In the genomic region with DNA sequence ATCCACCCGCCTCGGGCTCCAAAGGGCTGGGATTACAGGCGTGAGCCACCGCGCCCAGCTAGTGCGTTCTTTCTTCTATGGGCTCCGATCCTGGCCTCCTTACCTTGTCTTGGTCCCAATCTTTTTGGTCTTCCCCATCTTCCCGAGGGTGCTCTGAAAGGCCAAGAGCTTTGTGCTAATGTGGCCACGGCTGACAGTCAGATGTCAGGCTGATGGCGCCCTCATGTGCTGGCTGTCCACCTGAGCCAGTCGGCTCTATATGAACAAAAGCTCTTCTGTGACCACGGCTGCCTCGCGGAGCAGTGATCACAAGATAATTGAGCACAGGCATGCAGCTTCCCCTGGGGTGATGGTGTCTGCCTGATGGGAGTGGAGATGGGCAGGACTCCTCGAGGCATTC, we compare ENCODE assay signal across 12 cellular contexts. TPM values are rescaled to one million over a fixed set of nuclear protein-coding genes. Genes with fewer than 3 reads are reported as not detected.
DNase-seq lines count a peak whose midpoint lies in the region; ATAC-seq and TF ChIP-seq lines count a peak whose summit lies in the region.
"Had no signal": no experiment of that assay in that cellular context is flagged by ENCODE, and none has a peak within 500 bp of the region (broad histone marks: within the 10 kb centered on the region; RNA-seq: fewer than 3 reads in every experiment).

No MANE protein-coding gene starts in this region.

- H3K36me3 ChIP-seq in endodermal cell (ENCODE audit: control insufficient read depth, insufficient read depth, low read length): peaks cover 28% of the 10 kb centered on the region

- H3K27me3 ChIP-seq in endodermal cell (ENCODE audit: control insufficient read depth, insufficient read depth, low read length, poor library complexity, severe bottlenecking): no peaks in the 10 kb centered on the region
- H3K27me3 ChIP-seq: ascending aorta had no signal

- CTCF ChIA-PET in activated CD8-positive, alpha-beta T cell treated with anti-CD3 and anti-CD28 coated beads for 36 hours (lab: Charles Lee): interaction anchor here (1.0 to 9.0 kb wide), 7 partner anchors 49 to 163 kb away, joined by 3 to 198 read pairs (median 5); no protein-coding TSS in a partner anchor
- CTCF ChIA-PET in activated CD8-positive, alpha-beta T cell treated with anti-CD3 and anti-CD28 coated beads, Interleukin-2, amount 10 ng/mL, durations not matched to agents 7 days and 5 days (lab: Charles Lee): interaction anchor here (1.2 to 8.9 kb wide), 4 partner anchors 23 to 118 kb away, joined by 3 to 81 read pairs (median 8); no protein-coding TSS in a partner anchor

- no peak for ATAC-seq in activated CD8-positive, alpha-beta T cell treated with anti-CD3 and anti-CD28 coated beads for 36 hours
- ATAC-seq in activated CD8-positive, alpha-beta T cell treated with anti-CD3 and anti-CD28 coated beads, Interleukin-2, amount 10 ng/mL, durations not matched to agents 7 days and 5 days: no peak
- ATAC-seq in GM19035 (IDR thresholded peaks at IDR 0.05; ENCODE audit: unreplicated experiment) (no peak), omental fat pad (ENCODE audit: low FRiP score) (no peak)

- no peaks in the 10 kb centered on the region for H3K4me1 ChIP-seq in endodermal cell (ENCODE audit: control insufficient read depth, insufficient read depth, low read length)
- H3K4me1 ChIP-seq: ascending aorta had no signal

- no peaks in the 10 kb centered on the region for H3K4me1 Mint-ChIP-seq in activated CD8-positive, alpha-beta T cell treated with anti-CD3 and anti-CD28 coated beads for 36 hours (ENCODE audit: low read depth)
- H3K4me1 Mint-ChIP-seq in activated CD8-positive, alpha-beta T cell treated with anti-CD3 and anti-CD28 coated beads, Interleukin-2, amount 10 ng/mL, durations not matched to agents 7 days and 5 days (ENCODE audit: low read depth): peaks cover 2% of the 10 kb centered on the region
- H3K4me1 Mint-ChIP-seq in endodermal cell (no peaks in the 10 kb centered on the region), type B pancreatic cell (ENCODE audit: unreplicated experiment) (peaks cover 5% of the 10 kb centered on the region)

- 88 to 90% methylated on average over 14 to 15 of the region's 15 CpGs for WGBS in endodermal cell (ENCODE audit: insufficient coverage in 1 of 2, insufficient read length in 1 of 2), 2 experiments

- no peak overlapping the region for H3K27ac Mint-ChIP-seq in activated CD8-positive, alpha-beta T cell treated with anti-CD3 and anti-CD28 coated beads for 36 hours
- H3K27ac Mint-ChIP-seq in activated CD8-positive, alpha-beta T cell treated with anti-CD3 and anti-CD28 coated beads, Interleukin-2, amount 10 ng/mL, durations not matched to agents 7 days and 5 days: no peak overlapping the region
- H3K27ac Mint-ChIP-seq in endodermal cell (no peak overlapping the region), type B pancreatic cell (peak overlapping the region; percentile 66)

- peaks cover 4% of the 10 kb centered on the region for H3K27me3 Mint-ChIP-seq in activated CD8-positive, alpha-beta T cell treated with anti-CD3 and anti-CD28 coated beads for 36 hours
- H3K27me3 Mint-ChIP-seq in activated CD8-positive, alpha-beta T cell treated with anti-CD3 and anti-CD28 coated beads, Interleukin-2, amount 10 ng/mL, durations not matched to agents 7 days and 5 days (ENCODE audit: low read depth): peaks cover 5% of the 10 kb centered on the region
- no peaks in the 10 kb centered on the region for H3K27me3 Mint-ChIP-seq in endodermal cell (ENCODE audit: insufficient read depth)
- H3K27me3 Mint-ChIP-seq in type B pancreatic cell: no peaks in the 10 kb centered on the region

- H3K4me3 ChIP-seq in endodermal cell (ENCODE audit: low read length): no peak overlapping the region
- H3K4me3 ChIP-seq: ascending aorta had no signal

- H3K9me3 Mint-ChIP-seq in activated CD8-positive, alpha-beta T cell treated with anti-CD3 and anti-CD28 coated beads for 36 hours: no peaks in the 10 kb centered on the region
- H3K9me3 Mint-ChIP-seq in activated CD8-positive, alpha-beta T cell treated with anti-CD3 and anti-CD28 coated beads, Interleukin-2, amount 10 ng/mL, durations not matched to agents 7 days and 5 days (ENCODE audit: insufficient read depth): no peaks in the 10 kb centered on the region
- H3K9me3 Mint-ChIP-seq in endodermal cell: peaks cover 38% of the 10 kb centered on the region
- no peaks in the 10 kb centered on the region for H3K9me3 Mint-ChIP-seq in type B pancreatic cell

- H3K4me3 Mint-ChIP-seq in activated CD8-positive, alpha-beta T cell treated with anti-CD3 and anti-CD28 coated beads for 36 hours: no peak overlapping the region
- H3K4me3 Mint-ChIP-seq in activated CD8-positive, alpha-beta T cell treated with anti-CD3 and anti-CD28 coated beads, Interleukin-2, amount 10 ng/mL, durations not matched to agents 7 days and 5 days: no peak overlapping the region
- H3K4me3 Mint-ChIP-seq in endodermal cell: no peak overlapping the region
- H3K4me3 Mint-ChIP-seq in type B pancreatic cell: no peak overlapping the region

- no peaks in the 10 kb centered on the region for H3K9me3 ChIP-seq in endodermal cell (ENCODE audit: control insufficient read depth, low read length)
- H3K9me3 ChIP-seq: ascending aorta had no signal

- peak; percentile 44 for DNase-seq in activated CD8-positive, alpha-beta T cell treated with anti-CD3 and anti-CD28 coated beads for 36 hours
- no peak for DNase-seq in activated CD8-positive, alpha-beta T cell treated with anti-CD3 and anti-CD28 coated beads, Interleukin-2, amount 10 ng/mL, durations not matched to agents 7 days and 5 days
- DNase-seq in NCI-H69 (lab: John Stamatoyannopoulos, UW) (peak; percentile 64), endodermal cell (peak; percentile 81), type B pancreatic cell (ENCODE audit: extremely low spot score, unreplicated experiment) (no peak), GOT3 (lab: John Stamatoyannopoulos, UW) (no peak), omental fat pad (ENCODE audit: low spot score) (no peak)
- DNase-seq: DMS79 treated with DMSO at 0.1 percent for 48 hours; stimulated activated CD4-positive, alpha-beta T cell treated with anti-CD3 and anti-CD28 coated beads, Interleukin-1b, Interleukin-23, amount 100 ng/mL, for 48 hours; T-helper 1 cell had no signal

- intact Hi-C loops in activated CD8-positive, alpha-beta T cell treated with anti-CD3 and anti-CD28 coated beads for 36 hours (cut with micrococcal nuclease): no loop called here

- H3K9ac ChIP-seq in endodermal cell (ENCODE audit: extremely low read depth, low read length, poor library complexity, severe bottlenecking): no peak overlapping the region

- no peak for TF ChIP-seq CTCF in activated CD8-positive, alpha-beta T cell treated with anti-CD3 and anti-CD28 coated beads for 36 hours (IDR thresholded peaks at IDR 0.05)
- TF ChIP-seq CTCF in endodermal cell (conservative IDR thresholded peaks at IDR 0.05) (peak; percentile 53), type B pancreatic cell (conservative IDR thresholded peaks at IDR 0.05) (no peak), omental fat pad (IDR thresholded peaks at IDR 0.05) (no peak)

- H3K36me3 Mint-ChIP-seq in activated CD8-positive, alpha-beta T cell treated with anti-CD3 and anti-CD28 coated beads for 36 hours (ENCODE audit: low read depth): no peaks in the 10 kb centered on the region
- no peaks in the 10 kb centered on the region for H3K36me3 Mint-ChIP-seq in activated CD8-positive, alpha-beta T cell treated with anti-CD3 and anti-CD28 coated beads, Interleukin-2, amount 10 ng/mL, durations not matched to agents 7 days and 5 days (ENCODE audit: low read depth)
- H3K36me3 Mint-ChIP-seq in endodermal cell (ENCODE audit: low read depth) (peaks cover 50% of the 10 kb centered on the region), type B pancreatic cell (peaks cover 9% of the 10 kb centered on the region)

- no peak overlapping the region for H3K27ac ChIP-seq in endodermal cell (ENCODE audit: low read depth, low read length)
- H3K27ac ChIP-seq: ascending aorta had no signal

- POLR2A ChIA-PET in activated CD8-positive, alpha-beta T cell treated with anti-CD3 and anti-CD28 coated beads for 36 hours (lab: Charles Lee): no interaction called here
- POLR2A ChIA-PET in activated CD8-positive, alpha-beta T cell treated with anti-CD3 and anti-CD28 coated beads, Interleukin-2, amount 10 ng/mL, durations not matched to agents 7 days and 5 days (lab: Charles Lee): no interaction called here

RNA-seq across cellular contexts. Expression of a gene that starts 11.0 kb away (rescaled TPM):
- total RNA-seq in activated CD8-positive, alpha-beta T cell treated with anti-CD3 and anti-CD28 coated beads for 36 hours: 1 to 10 TPM; 8.1 to 9.6 TPM
- total RNA-seq in activated CD8-positive, alpha-beta T cell treated with anti-CD3 and anti-CD28 coated beads, Interleukin-2, amount 10 ng/mL, durations not matched to agents 7 days and 5 days: 1 to 10 TPM; 7.3 to 7.6 TPM
- total RNA-seq in endodermal cell (10 to 100 TPM; 30.8 to 31.4 TPM), type B pancreatic cell (ENCODE audit: low replicate concordance) (15.7 and 27.8 TPM in 2 replicates), omental fat pad (10 to 100 TPM; 10.9 to 19.4 (median 14.6) TPM)
- polyA plus RNA-seq in endodermal cell (2013, experiment 1 of 2): 15.7 TPM
- polyA plus RNA-seq in endodermal cell (2013, experiment 2 of 2): 18.1 TPM

RNA-seq across cellular contexts. Expression of a gene that starts 25.4 kb away (rescaled TPM):
- 1 to 10 TPM in 1 of 2 experiments, under 1 TPM in 1; 0.81 to 1.7 TPM for total RNA-seq in activated CD8-positive, alpha-beta T cell treated with anti-CD3 and anti-CD28 coated beads for 36 hours
- total RNA-seq in activated CD8-positive, alpha-beta T cell treated with anti-CD3 and anti-CD28 coated beads, Interleukin-2, amount 10 ng/mL, durations not matched to agents 7 days and 5 days: not detected
- total RNA-seq in endodermal cell (10 to 100 TPM; 75.5 to 76.2 TPM), type B pancreatic cell (ENCODE audit: low replicate concordance) (38.6 and 94.9 TPM in 2 replicates), omental fat pad (1 to 10 TPM; 3.1 to 7.7 (median 4.9) TPM)
- 72.7 TPM for polyA plus RNA-seq in endodermal cell (2013, experiment 1 of 2)
- polyA plus RNA-seq in endodermal cell (2013, experiment 2 of 2): 71.3 TPM

Comparison
In these comparisons a context has a peak if more than half of its experiments do, and no peak if none do; other contexts are left out.
1. DNase-seq: peak in activated CD8-positive, alpha-beta T cell treated with anti-CD3 and anti-CD28 coated beads for 36 hours (single experiment), NCI-H69 (single experiment) and endodermal cell (single experiment); none in activated CD8-positive, alpha-beta T cell treated with anti-CD3 and anti-CD28 coated beads, Interleukin-2, amount 10 ng/mL, durations not matched to agents 7 days and 5 days (single experiment), type B pancreatic cell (single experiment), GOT3 (single experiment) and omental fat pad (single experiment).